22 cellular contexts compared by ENCODE assay signal in the genomic region with DNA sequence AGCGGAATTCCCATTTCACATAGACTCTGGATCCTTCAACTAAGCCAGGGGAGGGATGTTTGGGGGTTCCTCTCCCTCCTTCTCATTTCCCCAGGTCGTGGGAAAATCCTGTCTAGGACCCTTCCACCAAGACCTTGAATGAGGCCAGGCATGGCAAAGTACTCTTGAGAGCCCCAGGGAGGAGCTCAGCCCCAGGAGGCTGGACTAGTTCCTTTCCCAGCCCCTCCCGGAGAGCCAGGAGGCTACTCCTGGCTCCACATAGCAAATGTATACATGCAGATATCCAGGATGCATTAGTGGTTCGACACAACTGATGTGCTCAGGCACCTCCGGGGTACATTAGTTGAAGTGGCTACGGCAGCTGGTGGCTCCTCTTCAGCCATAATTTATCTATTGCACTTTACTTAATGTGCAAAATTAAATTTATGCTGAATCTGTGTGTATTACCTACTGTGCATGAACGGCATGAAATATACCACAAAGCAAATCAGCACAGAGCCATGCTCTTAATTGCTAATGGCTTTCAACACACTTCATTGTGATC.
"Had no signal": no experiment of that assay in that cellular context is flagged by ENCODE, and none has a peak within 500 bp of the region (broad histone marks: within the 10 kb centered on the region; RNA-seq: fewer than 3 reads in every experiment).

No MANE protein-coding gene starts in this region.

- H3K4me1 ChIP-seq: prostate gland, spleen, upper lobe of right lung had no signal

- ATAC-seq: left ventricle myocardium superior, natural killer cell, upper lobe of right lung had no signal

- H3K4me3 ChIP-seq: hepatocyte, ovary, prostate gland, spleen, upper lobe of right lung had no signal

- H3K9me3 ChIP-seq: ovary, prostate gland, spleen, upper lobe of right lung had no signal

- H3K36me3 ChIP-seq: ovary, prostate gland, spleen, upper lobe of right lung had no signal

- DNase-seq: activated CD4-positive, alpha-beta memory T cell treated with anti-CD3 and anti-CD28 coated beads for 36 hours; activated CD4-positive, alpha-beta T cell treated with anti-CD3 and anti-CD28 coated beads for 4 hours; activated CD4-positive, CD25-positive, alpha-beta regulatory T cell; activated naive CD4-positive, alpha-beta T cell treated with Interleukin-2 at 50 U/mL for 16 hours; activated naive CD8-positive, alpha-beta T cell treated with anti-CD3 and anti-CD28 coated beads for 36 hours; activated T-cell treated with anti-CD3 and anti-CD28 coated beads, Interleukin-2, amount 50 U/mL, for 48 hours; central memory CD4-positive, alpha-beta T cell; dermis blood vessel endothelial cell; effector CD8-positive, alpha-beta T cell; foreskin melanocyte; immature natural killer cell; left ventricle myocardium superior; mammary epithelial cell; midbrain; natural killer cell; ovary; spleen; stimulated activated CD4-positive, alpha-beta T cell treated with anti-CD3 and anti-CD28 coated beads, Interleukin-4, amount 100 ng/mL, for 1 hour; stimulated activated naive CD4-positive, alpha-beta T cell; upper lobe of right lung had no signal

- H3K27me3 ChIP-seq: hepatocyte, ovary, upper lobe of right lung had no signal

- H3K27ac ChIP-seq: hepatocyte, ovary, prostate gland, spleen, upper lobe of right lung had no signal
